ENCODE assay signal across 18 cellular contexts in genomic region chr2:127054604-127054930, GRCh38. TPM values are rescaled to one million over a fixed set of nuclear protein-coding genes. Genes with fewer than 3 reads are reported as not detected.
DNase-seq lines count a peak whose midpoint lies in the region; ATAC-seq and TF ChIP-seq lines count a peak whose summit lies in the region.
"Had no signal": no experiment of that assay in that cellular context is flagged by ENCODE, and none has a peak within 500 bp of the region (broad histone marks: within the 10 kb centered on the region; RNA-seq: fewer than 3 reads in every experiment).

No MANE protein-coding gene starts in this region.

- DNase-seq in Right ventricle myocardium inferior (ENCODE audit: missing footprints) (peak; percentile 33), left cardiac atrium (no peak), HPDE6-E6E7 (ENCODE audit: extremely low spot score) (no peak)
- DNase-seq in activated naive CD4-positive, alpha-beta T cell treated with anti-CD3 and anti-CD28 coated beads, Interleukin-2, amount 50 U/mL, for 16 hours = no peak
- DNase-seq: C1 segment of cervical spinal cord, COR-L47, DMS153, HCEC 1CT, NCI-H1417, NCI-H1930, NCI-H446, NCI-H69, SHP77 had no signal

- no peak overlapping the region for H3K4me3 Mint-ChIP-seq in nephron

- H3K27ac ChIP-seq in cingulate gyrus (ENCODE audit: low read depth, low read length) = peak overlapping the region; percentile 23
- peak overlapping the region; percentile 5 for H3K27ac ChIP-seq in temporal lobe (ENCODE audit: low read depth, low read length)

- ATAC-seq in Right ventricle myocardium inferior (no peak), left cardiac atrium (no peak), GM19467 (IDR thresholded peaks at IDR 0.05; ENCODE audit: unreplicated experiment) (no peak)
- ATAC-seq: K562 had no signal

- H3K27ac Mint-ChIP-seq in nephron = peak overlapping the region; percentile 66 to 87 (median 79)

- H3K27me3 Mint-ChIP-seq in nephron (ENCODE audit: low read depth) = no peaks in the 10 kb centered on the region

- no peak for TF ChIP-seq CTCF in nephron (IDR thresholded peaks at IDR 0.05; ENCODE audit: unreplicated experiment in 3 of 3)

- H3K36me3 Mint-ChIP-seq in nephron (ENCODE audit: low read depth) = peaks cover 4% of the 10 kb centered on the region

- peaks cover 17% of the 10 kb centered on the region for H3K4me1 Mint-ChIP-seq in nephron

- no peaks in the 10 kb centered on the region for H3K9me3 Mint-ChIP-seq in nephron

- intact Hi-C loops in Right ventricle myocardium inferior (cut with DNase I) = no loop called here
- intact Hi-C loops in left cardiac atrium (cut with DNase I) = no loop called here

RNA-seq across cellular contexts. Expression of gene BIN1, which starts 52.4 kb away (rescaled TPM):
- total RNA-seq in Right ventricle myocardium inferior (17.9 TPM), left cardiac atrium (10 to 100 TPM; 16.2 to 23.6 TPM), temporal lobe (42.8 TPM)
